12 cellular contexts compared by ENCODE assay signal in genomic region chrX:65643046-65643785, GRCh38. TPM values are rescaled to one million over a fixed set of nuclear protein-coding genes. Genes with fewer than 3 reads are reported as not detected.
DNase-seq lines count a peak whose midpoint lies in the region; ATAC-seq and TF ChIP-seq lines count a peak whose summit lies in the region.
"Had no signal": no experiment of that assay in that cellular context is flagged by ENCODE, and none has a peak within 500 bp of the region (broad histone marks: within the 10 kb centered on the region; RNA-seq: fewer than 3 reads in every experiment).

No MANE protein-coding gene starts in this region.

- no peaks in the 10 kb centered on the region for H4K20me1 ChIP-seq in SK-N-SH (ENCODE audit: insufficient read depth)

- no peak overlapping the region for H2AFZ ChIP-seq in SK-N-SH (ENCODE audit: low read depth)

- TF ChIP-seq POLR2A in esophagus squamous epithelium (IDR thresholded peaks at IDR 0.05) (no peak), prostate gland (IDR thresholded peaks at IDR 0.05) (no peak)

- peak; percentile 6 for DNase-seq in Calu3
- DNase-seq in SK-N-SH: no peak
- no peak for DNase-seq in esophagus squamous epithelium (lab: John Stamatoyannopoulos, UW)
- DNase-seq in prostate gland (ENCODE audit: low spot score): peak; percentile 15
- no peak for DNase-seq in SW 1271 (lab: John Stamatoyannopoulos, UW)
- DNase-seq in germinal center (ENCODE audit: low spot score): no peak
- DNase-seq: left cardiac atrium, NCI-H1417 had no signal

- H3K9ac ChIP-seq in SK-N-SH: no peak overlapping the region

- H3K27me3 Mint-ChIP-seq in Calu3 (ENCODE audit: unreplicated experiment): no peaks in the 10 kb centered on the region
- H3K27me3 Mint-ChIP-seq in stimulated activated memory B cell treated with anti-CD40 and anti-IgM and Interleukin-4, amounts not matched to agents 10 μg/mL and 1 μg/mL and 100 μg/mL, for 72 hours: no peaks in the 10 kb centered on the region

- H3K4me1 ChIP-seq in SK-N-SH (ENCODE audit: control insufficient read depth in 1 of 2, insufficient read depth in 2 of 2, low read depth in 1 of 2, low read length in 1 of 2) (peaks cover 0 to 6% of the 10 kb centered on the region in 2 experiments; a peak in 1 of 4 replicates), esophagus squamous epithelium (peaks cover 20 to 32% (median 29%) of the 10 kb centered on the region in 3 donors), prostate gland (replicated peaks) (no peaks in the 10 kb centered on the region)

- CTCF ChIA-PET in Calu3 (lab: Charles Lee) (interaction anchor here (0.6 to 1.3 kb wide), 3 partner anchors 17 to 51 kb away, joined by 3 to 4 read pairs (median 3); no protein-coding TSS in a partner anchor), SK-N-SH (lab: Yijun Ruan, JAX) (no interaction called here)

- no peaks in the 10 kb centered on the region; the same call in 1 of the 2 replicates for H3K27me3 ChIP-seq in SK-N-SH (ENCODE audit: insufficient read depth)
- no peaks in the 10 kb centered on the region for H3K27me3 ChIP-seq in esophagus squamous epithelium
- no peaks in the 10 kb centered on the region for H3K27me3 ChIP-seq in prostate gland (replicated peaks; ENCODE audit: insufficient read depth)

- H3K9me2 ChIP-seq in SK-N-SH: no peaks in the 10 kb centered on the region

- H3K27ac ChIP-seq in SK-N-SH (ENCODE audit: low read depth in 2 of 2, low read length in 1 of 2) (peak overlapping the region; percentile 23 to 29; a peak in 2 of 4 replicates), esophagus squamous epithelium (peak overlapping the region; percentile 39 to 79 (median 74)), prostate gland (peak overlapping the region; percentile 39 to 41)

- H3K36me3 Mint-ChIP-seq in Calu3 (ENCODE audit: insufficient read depth, unreplicated experiment): no peaks in the 10 kb centered on the region
- no peaks in the 10 kb centered on the region for H3K36me3 Mint-ChIP-seq in stimulated activated memory B cell treated with anti-CD40 and anti-IgM and Interleukin-4, amounts not matched to agents 10 μg/mL and 1 μg/mL and 100 μg/mL, for 72 hours
- H3K36me3 Mint-ChIP-seq: CD14-positive monocyte, WTC11 had no signal

- peaks cover 16% of the 10 kb centered on the region for H3F3A ChIP-seq in SK-N-SH (replicated peaks; ENCODE audit: insufficient read depth)

- no peak overlapping the region for H3K4me3 Mint-ChIP-seq in Calu3 (ENCODE audit: low read depth, unreplicated experiment)
- no peak overlapping the region for H3K4me3 Mint-ChIP-seq in stimulated activated memory B cell treated with anti-CD40 and anti-IgM and Interleukin-4, amounts not matched to agents 10 μg/mL and 1 μg/mL and 100 μg/mL, for 72 hours
- H3K4me3 Mint-ChIP-seq: CD14-positive monocyte, WTC11 had no signal

- no TSS peak for BruUV-seq in Calu3 (replicated peaks; lab: Mats Ljungman, UMichigan)

- peaks cover 21% of the 10 kb centered on the region for H3K4me1 Mint-ChIP-seq in Calu3 (ENCODE audit: low read depth, unreplicated experiment)
- no peaks in the 10 kb centered on the region for H3K4me1 Mint-ChIP-seq in stimulated activated memory B cell treated with anti-CD40 and anti-IgM and Interleukin-4, amounts not matched to agents 10 μg/mL and 1 μg/mL and 100 μg/mL, for 72 hours

- H3K4me3 ChIP-seq in SK-N-SH (ENCODE audit: low read depth in 2 of 2, low read length in 1 of 2): no peak overlapping the region
- H3K4me3 ChIP-seq in esophagus squamous epithelium: no peak overlapping the region
- H3K4me3 ChIP-seq in prostate gland: no peak overlapping the region

- TF ChIP-seq CTCF in Calu3 (IDR thresholded peaks at IDR 0.05; ENCODE audit: unreplicated experiment) (no peak), SK-N-SH (IDR thresholded peaks at IDR 0.05) (no peak), esophagus squamous epithelium (IDR thresholded peaks at IDR 0.05) (no peak), prostate gland (IDR thresholded peaks at IDR 0.05) (no peak)

- no peaks in the 10 kb centered on the region for H3K9me3 Mint-ChIP-seq in Calu3 (ENCODE audit: low read depth, unreplicated experiment)
- H3K9me3 Mint-ChIP-seq in stimulated activated memory B cell treated with anti-CD40 and anti-IgM and Interleukin-4, amounts not matched to agents 10 μg/mL and 1 μg/mL and 100 μg/mL, for 72 hours: no peaks in the 10 kb centered on the region
- H3K9me3 Mint-ChIP-seq: WTC11 had no signal

- 18% methylated on average over 4 of the region's 4 CpGs for WGBS in SK-N-SH (ENCODE audit: low lambda C conversion rate)
- 6 to 42% methylated on average over 3 to 4 of the region's 4 CpGs for WGBS in esophagus squamous epithelium, 2 donors
- 28% methylated on average over 4 of the region's 4 CpGs for WGBS in prostate gland

- H3K4me2 ChIP-seq in SK-N-SH: no peak overlapping the region

- no peak for TF ChIP-seq EP300 in SK-N-SH (IDR thresholded peaks at IDR 0.05; ENCODE audit: borderline replicate concordance in 1 of 2, low read depth in 1 of 2, low read length in 1 of 2)

- intact Hi-C loops in Calu3 (cut with micrococcal nuclease; ENCODE audit: unreplicated experiment): no loop called here
- intact Hi-C loops in esophagus squamous epithelium (cut with DNase I): no loop called here
- intact Hi-C loops in prostate gland (cut with DNase I): loop anchor here (10.0 kb wide), 1 partner anchor 62 kb away; no protein-coding TSS in a partner anchor

- POLR2A ChIA-PET in SK-N-SH (lab: Yijun Ruan, JAX): no interaction called here

- TF ChIP-seq RAD21 in SK-N-SH (IDR thresholded peaks at IDR 0.05; ENCODE audit: low read length): no peak

- H3K9me3 ChIP-seq in SK-N-SH (no peaks in the 10 kb centered on the region), esophagus squamous epithelium (no peaks in the 10 kb centered on the region), prostate gland (no peaks in the 10 kb centered on the region)

- H3K36me3 ChIP-seq in SK-N-SH (replicated peaks in 1 of 2; ENCODE audit: control insufficient read depth in 1 of 2, insufficient read depth in 2 of 2, low read length in 1 of 2): no peaks in the 10 kb centered on the region
- no peaks in the 10 kb centered on the region for H3K36me3 ChIP-seq in esophagus squamous epithelium
- H3K36me3 ChIP-seq in prostate gland: no peaks in the 10 kb centered on the region

- no peaks in the 10 kb centered on the region for H3K79me2 ChIP-seq in SK-N-SH (ENCODE audit: insufficient read depth)

- no peak for ATAC-seq in GM21360 (IDR thresholded peaks at IDR 0.05; ENCODE audit: unreplicated experiment)
- ATAC-seq in stimulated activated memory B cell treated with anti-CD40 and anti-IgM and Interleukin-4, amounts not matched to agents 10 μg/mL and 1 μg/mL and 100 μg/mL, for 72 hours: no peak
- ATAC-seq: WTC11 had no signal

- H3K27ac Mint-ChIP-seq in Calu3 (ENCODE audit: unreplicated experiment): no peak overlapping the region
- H3K27ac Mint-ChIP-seq in stimulated activated memory B cell treated with anti-CD40 and anti-IgM and Interleukin-4, amounts not matched to agents 10 μg/mL and 1 μg/mL and 100 μg/mL, for 72 hours: no peak overlapping the region
- H3K27ac Mint-ChIP-seq: CD14-positive monocyte, WTC11 had no signal

TF ChIP-seq in SK-N-SH, 30 proteins besides CTCF, POLR2A, EP300 and RAD21:
- TF ChIP-seq ZBTB33 (IDR thresholded peaks at IDR 0.05; ENCODE audit: borderline replicate concordance, low read depth): no peak
- no peak for TF ChIP-seq MXI1 (IDR thresholded peaks at IDR 0.05; ENCODE audit: low read depth, low read length)
- TF ChIP-seq NFIC (IDR thresholded peaks at IDR 0.05; ENCODE audit: borderline replicate concordance): peak; percentile 27; the same call in 1 of the 2 replicates
- no peak for TF ChIP-seq GATA2 (CRISPR knock-in tag; IDR thresholded peaks at IDR 0.05)
- TF ChIP-seq FOSL2 (IDR thresholded peaks at IDR 0.05; ENCODE audit: borderline replicate concordance, low read depth): peak; percentile 16; the same call in 1 of the 2 replicates
- TF ChIP-seq TAF1 (IDR thresholded peaks at IDR 0.05; ENCODE audit: borderline replicate concordance, low read depth, low read length): no peak
- no peak for TF ChIP-seq MEF2A (IDR thresholded peaks at IDR 0.05; ENCODE audit: borderline replicate concordance, low read depth)
- TF ChIP-seq FOXM1 (IDR thresholded peaks at IDR 0.05; ENCODE audit: low read depth): no peak

RNA-seq across cellular contexts. Expression of gene MSN, which starts 24.2 kb away (rescaled TPM):
- total RNA-seq in Calu3 (2022) (101 and 129 TPM in 2 replicates), esophagus squamous epithelium (100 to 1,000 TPM in 3 of 4 donors, 10 to 100 TPM in 1; 62.4 to 158 (median 133) TPM), prostate gland (100 to 1,000 TPM in 1 of 2 donors, 10 to 100 TPM in 1; 53.6 to 116 TPM)
- polyA plus RNA-seq in SK-N-SH (2012; rRNA removed): 189 and 226 TPM in 2 replicates
- polyA plus RNA-seq in SK-N-SH (2012; cell fraction: cytosol; rRNA removed): 139 and 159 TPM in 2 replicates
- polyA plus RNA-seq in SK-N-SH (2012; cell fraction: nucleus; rRNA removed): 133 and 207 TPM in 2 replicates

Comparison
In these comparisons a context has a peak if more than half of its experiments do, and no peak if none do; other contexts are left out.
1. DNase-seq: peak in Calu3 (single experiment) and prostate gland (single experiment); none in SK-N-SH (single experiment), esophagus squamous epithelium (single experiment), SW 1271 (0 of 2) and germinal center (single experiment).
2. Peak in every context shown above with its lines, with median percentiles within 50 percentile points of each other: H3K27ac ChIP-seq.